In genomic region chr4:42151568-42152506, GRCh38 we compare ENCODE assay signal across 8 cellular contexts. TPM values are rescaled to one million over a fixed set of nuclear protein-coding genes. Genes with fewer than 3 reads are reported as not detected.
DNase-seq lines count a peak whose midpoint lies in the region; ATAC-seq, FAIRE-seq and TF ChIP-seq lines count a peak whose summit lies in the region.

No MANE protein-coding gene starts in this region.

- H3K4me3 ChIP-seq in iPS-18c (ENCODE audit: insufficient read depth, low read depth, low read length), result peak overlapping the region; percentile 77

- ATAC-seq in activated T-cell treated with anti-CD3 and anti-CD28 coated beads, Interleukin-2, amount 50 U/mL, for 4 hours, result peak; percentile 66 to 69

- H3K4me3 Mint-ChIP-seq in activated T-cell treated with anti-CD3 and anti-CD28 coated beads, Interleukin-2, amount 50 U/mL, for 4 hours, result peak overlapping the region; percentile 67

- no peak for FAIRE-seq in RCC 7860 (lab: Jason Lieb, UNC)

- H3K9me3 Mint-ChIP-seq in activated T-cell treated with anti-CD3 and anti-CD28 coated beads, Interleukin-2, amount 50 U/mL, for 4 hours, result no peaks in the 10 kb centered on the region

- CTCF ChIA-PET in HEK293T (lab: Yijun Ruan, JAX), result interaction anchor here (0.6 kb wide), 1 partner anchor 74 kb away, joined by 3 read pairs; no protein-coding TSS in a partner anchor

- POLR2A ChIA-PET in HEK293T (lab: Yijun Ruan, JAX), result interaction anchor here (0.9 to 1.3 kb wide), 3 partner anchors 9 to 895 kb away, joined by 3 to 5 read pairs (median 3); partner anchors contain the start of gene UCHL1

- peaks cover 24% of the 10 kb centered on the region for H3K4me1 Mint-ChIP-seq in activated T-cell treated with anti-CD3 and anti-CD28 coated beads, Interleukin-2, amount 50 U/mL, for 4 hours (ENCODE audit: low read depth)

- H3K36me3 Mint-ChIP-seq in activated T-cell treated with anti-CD3 and anti-CD28 coated beads, Interleukin-2, amount 50 U/mL, for 4 hours (ENCODE audit: insufficient read depth), result no peaks in the 10 kb centered on the region

- peaks cover 51% of the 10 kb centered on the region for H3K27me3 Mint-ChIP-seq in activated T-cell treated with anti-CD3 and anti-CD28 coated beads, Interleukin-2, amount 50 U/mL, for 4 hours (ENCODE audit: low read depth)

- H3K9me3 ChIP-seq in iPS-18c (ENCODE audit: control insufficient read depth, insufficient read depth, low read length), result no peaks in the 10 kb centered on the region

- peak; percentile 27 for DNase-seq in NCI-H2227 (lab: John Stamatoyannopoulos, UW; ENCODE audit: unreplicated experiment)
- DNase-seq in NCI-H2227 treated with DMSO at 0.1 percent for 48 hours (lab: John Stamatoyannopoulos, UW), result no peak
- peak; percentile 80 for DNase-seq in HEK293T (ENCODE audit: extremely low spot score)
- DNase-seq in NCI-H1417 (lab: John Stamatoyannopoulos, UW), result peak; percentile 31 to 85 (median 81)
- DNase-seq in activated T-cell treated with anti-CD3 and anti-CD28 coated beads, Interleukin-2, amount 50 U/mL, for 4 hours, result peak; percentile 26
- peak; percentile 35 to 37 for DNase-seq in stimulated activated CD4-positive, alpha-beta T cell treated with anti-CD3 and anti-CD28 coated beads, Interleukin-4, amount 100 ng/mL, for 4 hours
- DNase-seq in RCC 7860 (ENCODE audit: low spot score), result no peak

TF ChIP-seq in HEK293T, 16 proteins besides CTCF, POLR2A, EP300 and RAD21:
- TF ChIP-seq CTBP1 (IDR thresholded peaks at IDR 0.05; ENCODE audit: borderline replicate concordance) (no peak), ARNT (IDR thresholded peaks at IDR 0.05) (no peak), SP1 (IDR thresholded peaks at IDR 0.05) (no peak), ELF4 (IDR thresholded peaks at IDR 0.05) (no peak), TARDBP (IDR thresholded peaks at IDR 0.05) (no peak), SUZ12 (IDR thresholded peaks at IDR 0.05) (no peak), FOXA1 (IDR thresholded peaks at IDR 0.05) (no peak), NFRKB (IDR thresholded peaks at IDR 0.05) (no peak), ZNF384 (IDR thresholded peaks at IDR 0.05) (no peak), L3MBTL2 (conservative IDR thresholded peaks at IDR 0.05) (0 out of 2 replicates have a peak, but pooled peaks have one; percentile 7), FOXM1 (IDR thresholded peaks at IDR 0.05; ENCODE audit: borderline replicate concordance) (peak; percentile 12; the same call in 1 of the 2 replicates), BHLHE40 (IDR thresholded peaks at IDR 0.05; ENCODE audit: borderline replicate concordance) (no peak), PKNOX1 (IDR thresholded peaks at IDR 0.05) (peak; percentile 97), FOXK2 (IDR thresholded peaks at IDR 0.05) (no peak)

RNA-seq across cellular contexts. Expression of gene BEND4, which starts 0.6 kb away (rescaled TPM):
- total RNA-seq in activated T-cell treated with anti-CD3 and anti-CD28 coated beads, Interleukin-2, amount 50 U/mL, for 4 hours, result 1 to 10 TPM in 1 of 3 donors, under 1 TPM in 2; 0.28 to 1.3 (median 0.52) TPM

Comparison
In these comparisons a context has a peak if more than half of its experiments do, and no peak if none do; other contexts are left out.
1. DNase-seq: peak in NCI-H2227 (single experiment), HEK293T (single experiment), NCI-H1417 (3 of 3), activated T-cell treated with anti-CD3 and anti-CD28 coated beads, Interleukin-2, amount 50 U/mL, for 4 hours (single experiment) and stimulated activated CD4-positive, alpha-beta T cell treated with anti-CD3 and anti-CD28 coated beads, Interleukin-4, amount 100 ng/mL, for 4 hours (2 of 2); none in NCI-H2227 treated with DMSO at 0.1 percent for 48 hours (single experiment) and RCC 7860 (single experiment).